In the genomic region with DNA sequence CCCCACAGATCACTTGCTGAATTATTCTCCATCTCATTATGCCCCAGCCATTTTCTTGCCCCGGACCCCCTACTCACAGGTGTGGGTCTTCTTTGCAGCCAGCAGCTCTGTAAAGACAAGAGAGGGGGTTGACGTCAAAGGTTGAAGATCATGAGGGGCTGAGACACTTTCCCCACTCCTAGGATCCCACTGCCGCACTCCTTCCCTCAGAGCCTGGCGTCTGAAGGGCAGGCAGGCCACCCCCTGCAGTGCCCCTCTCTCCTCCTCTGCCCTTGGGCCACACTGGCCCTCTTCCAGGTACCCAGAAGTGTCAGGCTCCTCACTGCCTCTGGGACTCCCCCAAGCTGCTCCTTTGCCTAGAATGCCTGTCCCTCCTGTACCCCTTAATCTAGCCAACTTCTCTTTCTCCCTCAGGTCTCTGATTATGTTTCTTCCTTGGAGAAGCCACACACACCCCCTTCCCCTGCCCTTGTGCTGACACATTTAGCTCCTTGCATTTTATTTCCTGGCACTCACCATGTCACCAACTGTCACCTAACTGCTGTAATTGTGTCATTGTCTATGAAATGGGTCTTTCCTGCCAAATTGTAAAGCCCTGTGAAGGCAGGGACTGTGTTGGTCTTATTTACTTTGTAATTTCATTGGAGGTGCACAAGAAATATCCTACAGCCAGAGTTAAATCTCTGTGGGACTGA, we compare ENCODE assay signal across 1 cellular context.
TF ChIP-seq lines count a peak whose summit lies in the region.

No MANE protein-coding gene starts in this region.

TF ChIP-seq in WTC11, 78 proteins besides CTCF, POLR2A, EP300 and RAD21 (continued from another document):
- TF ChIP-seq ATF6 (CRISPR knock-in tag; IDR thresholded peaks at IDR 0.05) (no peak), NR3C1 (CRISPR knock-in tag; conservative IDR thresholded peaks at IDR 0.05; ENCODE audit: low read depth) (no peak), STAT6 (CRISPR knock-in tag; conservative IDR thresholded peaks at IDR 0.05; ENCODE audit: low read depth) (no peak), ZBTB21 (CRISPR knock-in tag; IDR thresholded peaks at IDR 0.05; ENCODE audit: borderline replicate concordance) (no peak), GABPB1 (CRISPR knock-in tag; IDR thresholded peaks at IDR 0.05) (no peak), PREB (CRISPR knock-in tag; IDR thresholded peaks at IDR 0.05; ENCODE audit: borderline replicate concordance) (no peak), MXD4 (CRISPR knock-in tag; IDR thresholded peaks at IDR 0.05; ENCODE audit: borderline replicate concordance) (no peak), ZNF219 (CRISPR knock-in tag; IDR thresholded peaks at IDR 0.05; ENCODE audit: borderline replicate concordance) (no peak), ZNF416 (CRISPR knock-in tag; IDR thresholded peaks at IDR 0.05) (no peak), NFE2L1 (CRISPR knock-in tag; IDR thresholded peaks at IDR 0.05) (no peak), ZNF263 (CRISPR knock-in tag; IDR thresholded peaks at IDR 0.05; ENCODE audit: low read depth) (no peak), HMGA2 (CRISPR knock-in tag; IDR thresholded peaks at IDR 0.05) (no peak)
- TF ChIP-seq, protein P1, sequence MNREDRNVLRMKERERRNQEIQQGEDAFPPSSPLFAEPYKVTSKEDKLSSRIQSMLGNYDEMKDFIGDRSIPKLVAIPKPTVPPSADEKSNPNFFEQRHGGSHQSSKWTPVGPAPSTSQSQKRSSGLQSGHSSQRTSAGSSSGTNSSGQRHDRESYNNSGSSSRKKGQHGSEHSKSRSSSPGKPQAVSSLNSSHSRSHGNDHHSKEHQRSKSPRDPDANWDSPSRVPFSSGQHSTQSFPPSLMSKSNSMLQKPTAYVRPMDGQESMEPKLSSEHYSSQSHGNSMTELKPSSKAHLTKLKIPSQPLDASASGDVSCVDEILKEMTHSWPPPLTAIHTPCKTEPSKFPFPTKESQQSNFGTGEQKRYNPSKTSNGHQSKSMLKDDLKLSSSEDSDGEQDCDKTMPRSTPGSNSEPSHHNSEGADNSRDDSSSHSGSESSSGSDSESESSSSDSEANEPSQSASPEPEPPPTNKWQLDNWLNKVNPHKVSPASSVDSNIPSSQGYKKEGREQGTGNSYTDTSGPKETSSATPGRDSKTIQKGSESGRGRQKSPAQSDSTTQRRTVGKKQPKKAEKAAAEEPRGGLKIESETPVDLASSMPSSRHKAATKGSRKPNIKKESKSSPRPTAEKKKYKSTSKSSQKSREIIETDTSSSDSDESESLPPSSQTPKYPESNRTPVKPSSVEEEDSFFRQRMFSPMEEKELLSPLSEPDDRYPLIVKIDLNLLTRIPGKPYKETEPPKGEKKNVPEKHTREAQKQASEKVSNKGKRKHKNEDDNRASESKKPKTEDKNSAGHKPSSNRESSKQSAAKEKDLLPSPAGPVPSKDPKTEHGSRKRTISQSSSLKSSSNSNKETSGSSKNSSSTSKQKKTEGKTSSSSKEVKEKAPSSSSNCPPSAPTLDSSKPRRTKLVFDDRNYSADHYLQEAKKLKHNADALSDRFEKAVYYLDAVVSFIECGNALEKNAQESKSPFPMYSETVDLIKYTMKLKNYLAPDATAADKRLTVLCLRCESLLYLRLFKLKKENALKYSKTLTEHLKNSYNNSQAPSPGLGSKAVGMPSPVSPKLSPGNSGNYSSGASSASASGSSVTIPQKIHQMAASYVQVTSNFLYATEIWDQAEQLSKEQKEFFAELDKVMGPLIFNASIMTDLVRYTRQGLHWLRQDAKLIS (CRISPR knock-in tag; IDR thresholded peaks at IDR 0.05; ENCODE audit: borderline replicate concordance): no peak
